In the genomic region with DNA sequence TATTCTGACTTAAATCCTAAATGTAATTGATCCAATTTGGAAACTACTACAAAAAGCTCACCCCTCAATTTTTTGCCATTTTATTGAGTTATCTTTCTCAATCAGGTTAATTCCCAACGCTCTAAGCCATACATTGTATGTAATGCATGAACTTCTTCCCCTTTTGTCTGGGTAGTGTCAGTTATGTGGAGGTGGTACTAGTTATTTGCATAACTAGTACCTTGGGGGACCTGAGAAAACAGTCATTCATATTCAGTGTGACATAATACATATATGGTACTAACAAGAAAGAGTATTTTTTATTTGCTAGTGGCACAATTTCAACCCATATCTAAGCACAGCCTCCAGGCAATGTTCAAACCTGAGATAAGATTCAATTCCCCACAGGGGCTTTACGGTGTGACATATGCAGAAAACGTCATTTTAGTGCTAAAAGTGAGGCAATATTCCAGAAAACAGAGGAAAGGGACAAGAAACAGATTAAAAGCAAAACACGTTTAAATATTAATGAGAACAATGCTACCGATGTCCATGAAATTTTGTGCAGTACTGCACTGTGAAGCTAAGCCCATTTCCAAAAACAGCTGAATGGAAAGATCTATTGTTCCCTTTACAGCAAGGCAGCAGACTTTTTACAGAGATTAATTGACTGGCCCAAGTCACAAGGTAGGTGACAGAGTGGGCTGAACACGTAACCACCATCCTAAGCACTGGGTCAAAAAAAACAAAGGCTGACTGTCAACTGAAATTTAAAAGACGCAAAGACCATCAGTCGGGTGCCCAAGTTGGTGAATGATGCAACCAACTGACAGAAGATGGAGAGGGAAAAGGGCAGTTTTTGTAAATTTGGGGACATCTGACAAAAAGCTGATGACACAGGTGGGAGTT, we compare ENCODE assay signal across 10 cellular contexts. TPM values are rescaled to one million over a fixed set of nuclear protein-coding genes. Genes with fewer than 3 reads are reported as not detected.
DNase-seq lines count a peak whose midpoint lies in the region; ATAC-seq, FAIRE-seq and TF ChIP-seq lines count a peak whose summit lies in the region.
"Had no signal": no experiment of that assay in that cellular context is flagged by ENCODE, and none has a peak within 500 bp of the region (broad histone marks: within the 10 kb centered on the region; RNA-seq: fewer than 3 reads in every experiment).

No MANE protein-coding gene starts in this region.

- H3K79me2 ChIP-seq in DND-41 (ENCODE audit: insufficient read depth, low read length) (peaks cover 7% of the 10 kb centered on the region), K562 (ENCODE audit: control insufficient read depth, insufficient read depth, low read length) (peaks cover 30% of the 10 kb centered on the region)

- H3K27ac ChIP-seq in DND-41 (ENCODE audit: low read length), result peak overlapping the region; percentile 76; the same call in 1 of the 2 replicates
- H3K27ac ChIP-seq in K562 (ENCODE audit: extremely low read depth, low read depth, low read length), result peak overlapping the region; percentile 96

- peak overlapping the region; percentile 76 to 94 (median 86) for H3K4me3 Mint-ChIP-seq in naive B cell

- H3K27me3 ChIP-seq in DND-41 (ENCODE audit: insufficient read depth, low read length, poor library complexity) (no peaks in the 10 kb centered on the region), MG63 (no peaks in the 10 kb centered on the region), K562 (ENCODE audit: control insufficient read depth in 2 of 2, insufficient read depth in 2 of 2, low read length in 2 of 2) (no peaks in the 10 kb centered on the region)

- peaks cover 9 to 20% (median 14%) of the 10 kb centered on the region in 3 donors for H3K4me1 Mint-ChIP-seq in naive B cell

- WGBS in K562 (ENCODE audit: insufficient coverage, low coverage, missing lambda C conversion rate), result under 1% methylated on average over 8 of the region's 8 CpGs

- no peaks in the 10 kb centered on the region for H3K9me3 Mint-ChIP-seq in naive B cell

- peak; percentile 2; the same call in 1 of the 2 replicates for TF ChIP-seq POLR2A in K562 (conservative IDR thresholded peaks at IDR 0.05)

- no peaks in the 10 kb centered on the region for H3K27me3 Mint-ChIP-seq in naive B cell

- no peak for TF ChIP-seq CTCF in DND-41 (IDR thresholded peaks at IDR 0.05; ENCODE audit: borderline replicate concordance, extremely low read depth, low read length, poor library complexity, severe bottlenecking)
- TF ChIP-seq CTCF in K562 (IDR thresholded peaks at IDR 0.05 in 2 of 3, conservative IDR thresholded peaks at IDR 0.05 in 1 of 3; ENCODE audit: insufficient read depth in 2 of 3, low read depth in 1 of 3, low read length in 3 of 3), result no peak

- H3K36me3 ChIP-seq in DND-41 (ENCODE audit: insufficient read depth, low read length), result peaks cover 21% of the 10 kb centered on the region
- H3K36me3 ChIP-seq in MG63, result peaks cover 16% of the 10 kb centered on the region
- peaks cover 8% of the 10 kb centered on the region for H3K36me3 ChIP-seq in K562 (ENCODE audit: control insufficient read depth, insufficient read depth, low read length)

- no peaks in the 10 kb centered on the region for H3K9me1 ChIP-seq in K562 (ENCODE audit: control insufficient read depth, insufficient read depth, low read length)

- H3K4me3 ChIP-seq in DND-41 (ENCODE audit: low read depth in 1 of 2, low read length in 2 of 2) (peak overlapping the region in 1 of 2 experiments; percentile 84; a peak in 3 of 4 replicates), MG63 (peak overlapping the region; percentile 81), K562 (peak overlapping the region; percentile 89)

- TSS peak; percentile 57 for BruUV-seq in K562 (replicated peaks; lab: Mats Ljungman, UMichigan)

- H4K20me1 ChIP-seq in DND-41 (ENCODE audit: insufficient read depth, low read length) (no peaks in the 10 kb centered on the region), K562 (replicated peaks; ENCODE audit: control insufficient read depth, insufficient read depth, low read length) (no peaks in the 10 kb centered on the region)

- CTCF ChIA-PET in K562 (lab: Yijun Ruan, JAX; ENCODE audit: low intra/inter-chr PET ratio), result interaction anchor here (0.9 kb wide), 1 partner anchor 12 kb away, joined by 4 read pairs; no protein-coding TSS in a partner anchor

- in situ Hi-C loops in K562 (cut with MboI), result no loop called here

- FAIRE-seq in K562 (lab: Jason Lieb, UNC), result peak; percentile 75
- FAIRE-seq: colon had no signal

- H3K4me1 ChIP-seq in DND-41 (ENCODE audit: insufficient read depth, low read length), result peaks cover 21% of the 10 kb centered on the region
- peaks cover 27 to 33% of the 10 kb centered on the region in 2 experiments for H3K4me1 ChIP-seq in K562 (replicated peaks in 1 of 2; ENCODE audit: control insufficient read depth in 2 of 2, insufficient read depth in 2 of 2, low read length in 2 of 2)

- H3K4me2 ChIP-seq in DND-41 (ENCODE audit: insufficient read depth, low read length) (peak overlapping the region; percentile 94), K562 (ENCODE audit: insufficient read depth, low read length) (peak overlapping the region; percentile 93)

- no peak for TF ChIP-seq RAD21 in K562 (CRISPR knock-in tag; conservative IDR thresholded peaks at IDR 0.05 in 1 of 2, IDR thresholded peaks at IDR 0.05 in 1 of 2)

- POLR2A ChIA-PET in K562 (lab: Yijun Ruan, JAX), result interaction anchor here (0.5 to 3.1 kb wide), 14 partner anchors 10 to 601 kb away, joined by 3 to 17 read pairs (median 3); no protein-coding TSS in a partner anchor

- H3K36me3 Mint-ChIP-seq in naive B cell, result peaks cover 5 to 9% of the 10 kb centered on the region in 2 donors

- peak overlapping the region in 5 of 6 donors; percentile 73 to 90 (median 88) for H3K27ac Mint-ChIP-seq in naive B cell

- DNase-seq in DND-41 (peak; percentile 10), MG63 (no peak), K562 (ENCODE audit: extremely low read depth in 1 of 4, low spot score in 3 of 4) (peak in 2 of 4 experiments; percentile 36 to 64), naive B cell (no peak), foreskin melanocyte (no peak), KG1 (lab: John Stamatoyannopoulos, UW) (no peak), Right ventricle myocardium inferior (ENCODE audit: missing footprints) (no peak), epidermal melanocyte (ENCODE audit: insufficient read length, low spot score) (no peak)
- DNase-seq: NCI-H2081 treated with DMSO at 0.1 percent for 48 hours had no signal

- ATAC-seq in DND-41 (ENCODE audit: insufficient read depth, low read depth), result no peak
- ATAC-seq in K562, result peak; percentile 16
- ATAC-seq in naive B cell (ENCODE audit: low read depth in 2 of 2), result peak; percentile 15 to 24
- ATAC-seq in Right ventricle myocardium inferior, result no peak

- H3K9ac ChIP-seq in DND-41 (ENCODE audit: low read depth, low read length) (peak overlapping the region; percentile 84), K562 (ENCODE audit: insufficient read depth in 1 of 2, low read depth in 2 of 2, low read length in 2 of 2) (peak overlapping the region; percentile 95 to 99; a peak in 3 of 4 replicates)

- intact Hi-C loops in K562 (cut with micrococcal nuclease) (loop anchor here (5.0 kb wide), 1 partner anchor 302 kb away; the partner anchor contains the start of gene VPS26C), Right ventricle myocardium inferior (cut with DNase I) (no loop called here)

- H2AFZ ChIP-seq in DND-41 (ENCODE audit: low read depth, low read length) (no peak overlapping the region), K562 (ENCODE audit: low read depth, low read length) (peak overlapping the region; percentile 83)

- peak; percentile 78 for TF ChIP-seq EP300 in K562 (IDR thresholded peaks at IDR 0.05; ENCODE audit: low read length)

- H3K9me3 ChIP-seq in DND-41 (ENCODE audit: insufficient read depth, low read length, severe bottlenecking), result no peaks in the 10 kb centered on the region
- H3K9me3 ChIP-seq in MG63, result no peaks in the 10 kb centered on the region
- H3K9me3 ChIP-seq in K562 (replicated peaks; ENCODE audit: control insufficient read depth, insufficient read depth, low read depth, low read length), result no peaks in the 10 kb centered on the region

RNA-seq across cellular contexts. Expression of gene HLCS, which starts 1.4 kb away (rescaled TPM):
- 4.2 and 5.2 TPM in 2 replicates for total RNA-seq in MG63 (2014; rRNA removed; shearing (Covaris generic); ENCODE audit: low replicate concordance)
- 102 and 136 TPM in 2 replicates for total RNA-seq in K562 (2011; cell fraction: chromatin; rRNA removed; ENCODE audit: low replicate concordance)
- 47.9 and 55.7 TPM in 2 replicates for total RNA-seq in K562 (2011; cell fraction: nucleolus; rRNA removed)
- 69.9 and 71.1 TPM in 2 replicates for total RNA-seq in K562 (2011; cell fraction: nucleoplasm; rRNA removed)
- total RNA-seq in K562 (2014; rRNA removed) (11.9 and 15.1 TPM in 2 replicates), K562 (2014; rRNA removed; fragmentation: Illumina TruSeq; extraction: Trizol) (21.5 and 25.6 TPM in 2 replicates), K562 (2015; rRNA removed; fragmentation: Illumina TruSeq; extraction: Trizol) (17.5 and 18.5 TPM in 2 replicates), K562 (2021) (20.0 and 20.1 TPM in 2 replicates), Right ventricle myocardium inferior (6.8 TPM)
- polyA plus RNA-seq in K562 (2011; rRNA removed) (17.5 and 21.4 TPM in 2 replicates), K562 (2014; fragmentation: Illumina TruSeq; extraction: Trizol) (15.2 and 17.1 TPM in 2 replicates), K562 (2014; fragmentation: Nextera tagmentation; extraction: Ambion mirVana) (1 to 10 TPM; 3.0 to 3.6 TPM), K562 (2014; rRNA removed) (9.8 and 13.3 TPM in 2 replicates), naive B cell (ENCODE audit: low read depth in 6 of 6) (1 to 10 TPM; 5.5 to 8.4 (median 7.3) TPM)
- polyA plus RNA-seq in K562 (2011; cell fraction: cytosol; rRNA removed), result 11.0 and 15.7 TPM in 2 replicates
- polyA plus RNA-seq in K562 (2011; cell fraction: nucleus; rRNA removed), result 21.4 and 25.6 TPM in 2 replicates
- 13.6 and 26.9 TPM in 2 replicates for polyA plus RNA-seq in K562 (2012)
- 38.2 and 38.3 TPM in 2 replicates for polyA minus RNA-seq in K562 (2011; rRNA and poly(A)+ RNA removed)
- 10.7 and 11.5 TPM in 2 replicates for polyA minus RNA-seq in K562 (2011; cell fraction: cytosol; rRNA and poly(A)+ RNA removed)
- polyA minus RNA-seq in K562 (2011; cell fraction: nucleus; rRNA and poly(A)+ RNA removed), result 19.1 and 29.1 TPM in 2 replicates

RNA-seq across cellular contexts. Expression of gene RIPPLY3, which starts 41.4 kb away (rescaled TPM):
- 0.16 TPM in 1 of 2 replicates, not detected in the other for total RNA-seq in MG63 (2014; rRNA removed; shearing (Covaris generic); ENCODE audit: low replicate concordance)
- not detected in 2 replicates for total RNA-seq in K562 (2011; cell fraction: chromatin; rRNA removed; ENCODE audit: low replicate concordance)
- total RNA-seq in K562 (2011; cell fraction: nucleolus; rRNA removed), result not detected in 2 replicates
- not detected in 2 replicates for total RNA-seq in K562 (2011; cell fraction: nucleoplasm; rRNA removed)
- total RNA-seq in K562 (2014; rRNA removed) (not detected in 2 replicates), K562 (2014; rRNA removed; fragmentation: Illumina TruSeq; extraction: Trizol) (not detected in 2 replicates), K562 (2015; rRNA removed; fragmentation: Illumina TruSeq; extraction: Trizol) (not detected in 2 replicates), K562 (2021) (not detected in 2 replicates), Right ventricle myocardium inferior (not detected)
- polyA plus RNA-seq in K562 (2011; rRNA removed) (not detected in 2 replicates), K562 (2014; fragmentation: Illumina TruSeq; extraction: Trizol) (not detected in 2 replicates), K562 (2014; fragmentation: Nextera tagmentation; extraction: Ambion mirVana) (not detected), K562 (2014; rRNA removed) (not detected in 2 replicates), naive B cell (ENCODE audit: low read depth in 6 of 6) (not detected)
- polyA plus RNA-seq in K562 (2011; cell fraction: cytosol; rRNA removed), result not detected in 2 replicates
- polyA plus RNA-seq in K562 (2011; cell fraction: nucleus; rRNA removed), result not detected in 2 replicates
- not detected in 2 replicates for polyA plus RNA-seq in K562 (2012)
- not detected in 2 replicates for polyA minus RNA-seq in K562 (2011; rRNA and poly(A)+ RNA removed)
- not detected in 2 replicates for polyA minus RNA-seq in K562 (2011; cell fraction: cytosol; rRNA and poly(A)+ RNA removed)
- polyA minus RNA-seq in K562 (2011; cell fraction: nucleus; rRNA and poly(A)+ RNA removed), result not detected in 2 replicates

Comparison
In these comparisons a context has a peak if more than half of its experiments do, and no peak if none do; other contexts are left out.
1. ATAC-seq: peak in K562 (single experiment) and naive B cell (2 of 2); none in DND-41 (single experiment) and Right ventricle myocardium inferior (single experiment).